In the genomic region with DNA sequence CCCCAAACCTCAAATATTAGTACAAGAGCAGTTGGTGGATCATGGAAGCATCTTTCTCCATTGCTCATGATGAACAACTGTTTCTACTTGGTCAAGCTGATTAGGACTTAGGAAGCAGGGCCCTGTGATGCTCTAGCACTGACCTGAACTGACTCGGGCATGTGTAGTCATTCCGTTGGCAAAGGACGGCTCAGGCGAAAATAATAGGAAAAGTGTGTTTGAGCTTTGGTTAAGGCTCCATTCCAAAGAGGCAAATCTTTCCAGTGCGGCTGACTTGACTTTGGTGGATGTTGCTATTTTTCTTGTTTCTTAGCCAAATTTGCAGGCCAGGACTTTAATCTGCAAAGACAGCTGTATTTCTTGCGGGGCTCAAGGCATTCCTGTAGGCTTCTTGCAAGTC, we compare ENCODE assay signal across 26 cellular contexts. TPM values are rescaled to one million over a fixed set of nuclear protein-coding genes. Genes with fewer than 3 reads are reported as not detected.
DNase-seq lines count a peak whose midpoint lies in the region; ATAC-seq and TF ChIP-seq lines count a peak whose summit lies in the region.
"Had no signal": no experiment of that assay in that cellular context is flagged by ENCODE, and none has a peak within 500 bp of the region (broad histone marks: within the 10 kb centered on the region; RNA-seq: fewer than 3 reads in every experiment).

No MANE protein-coding gene starts in this region.

- H3K4me1 ChIP-seq in thymus (ENCODE audit: control insufficient read depth, insufficient read depth, low read length) = peaks cover 5% of the 10 kb centered on the region

- no peaks in the 10 kb centered on the region for H3K36me3 ChIP-seq in thymus (ENCODE audit: control insufficient read depth, insufficient read depth)
- H3K36me3 ChIP-seq: BLaER1 treated with 17β-estradiol and CSF1 and Interleukin-3, amounts not matched to agents 10 nM and 100 nM had no signal

- no peaks in the 10 kb centered on the region for H3K27me3 ChIP-seq in thymus (ENCODE audit: control insufficient read depth, insufficient read depth)
- H3K27me3 ChIP-seq: BLaER1 treated with 17β-estradiol and CSF1 and Interleukin-3, amounts not matched to agents 10 nM and 100 nM had no signal

- no peak for TF ChIP-seq CTCF in astrocyte of the cerebellum (IDR thresholded peaks at IDR 0.05; ENCODE audit: low read depth, low read length, missing control alignments)

- peak overlapping the region; percentile 42 for H3K27ac ChIP-seq in thymus (ENCODE audit: low read depth)
- H3K27ac ChIP-seq: 22Rv1; BLaER1 treated with 17β-estradiol and CSF1 and Interleukin-3, amounts not matched to agents 10 nM and 100 nM; HL-60; RWPE1 had no signal

- in situ Hi-C loops in astrocyte of the cerebellum (cut with HindIII; ENCODE audit: low sequenced_read_pairs) = no loop called here

- intact Hi-C loops in left cardiac atrium (cut with DNase I) (no loop called here), Right ventricle myocardium superior (cut with DNase I) (no loop called here)

- peak; percentile 24 for DNase-seq in left cardiac atrium
- DNase-seq in Right ventricle myocardium superior = no peak
- peak; percentile 23 for DNase-seq in astrocyte of the cerebellum (ENCODE audit: low read depth)
- DNase-seq in fibroblast of the conjunctiva (ENCODE audit: low read depth) = peak; percentile 43
- DNase-seq in activated T-cell treated with anti-CD3 and anti-CD28 coated beads, Interleukin-2, amount 50 U/mL, for 1 hour = no peak
- DNase-seq: CD4-positive, alpha-beta T cell; COR-L47; DMS53; HCEC 1CT; NCI-H1092; NCI-H1417 treated with DMSO at 0.1 percent for 48 hours; NCI-H1694 treated with DMSO at 0.1 percent for 48 hours; NCI-H2081; NCI-H2171; NCI-H226; NCI-H510A; NCI-H69; SHP77 treated with DMSO at 0.1 percent for 48 hours had no signal

- H3K4me3 ChIP-seq in astrocyte of the cerebellum (ENCODE audit: low read depth, low read length) (no peak overlapping the region), thymus (ENCODE audit: low read length) (no peak overlapping the region)
- H3K4me3 ChIP-seq: BLaER1 treated with 17β-estradiol and CSF1 and Interleukin-3, amounts not matched to agents 10 nM and 100 nM had no signal

- ATAC-seq in left cardiac atrium (no peak), Right ventricle myocardium superior (ENCODE audit: poor library complexity) (no peak), GM19035 (IDR thresholded peaks at IDR 0.05; ENCODE audit: unreplicated experiment) (no peak), GM21390 (IDR thresholded peaks at IDR 0.05; ENCODE audit: unreplicated experiment) (no peak)
- ATAC-seq: Panc1 had no signal

- 92% methylated on average over 6 of the region's 6 CpGs for WGBS in thymus

- no peaks in the 10 kb centered on the region for H3K9me3 ChIP-seq in thymus (ENCODE audit: control insufficient read depth)

RNA-seq across cellular contexts. Expression of a gene that starts 39.5 kb away (rescaled TPM):
- total RNA-seq in left cardiac atrium = 10 to 100 TPM; 24.2 to 29.7 TPM
- total RNA-seq in Right ventricle myocardium superior = 20.2 TPM
- 13.6 TPM for polyA plus RNA-seq in thymus

Comparison
In these comparisons a context has a peak if more than half of its experiments do, and no peak if none do; other contexts are left out.
1. DNase-seq: peak in left cardiac atrium (single experiment), astrocyte of the cerebellum (single experiment) and fibroblast of the conjunctiva (single experiment); none in Right ventricle myocardium superior (single experiment) and activated T-cell treated with anti-CD3 and anti-CD28 coated beads, Interleukin-2, amount 50 U/mL, for 1 hour (single experiment).